ENCODE assay signal across 28 cellular contexts in the genomic region with DNA sequence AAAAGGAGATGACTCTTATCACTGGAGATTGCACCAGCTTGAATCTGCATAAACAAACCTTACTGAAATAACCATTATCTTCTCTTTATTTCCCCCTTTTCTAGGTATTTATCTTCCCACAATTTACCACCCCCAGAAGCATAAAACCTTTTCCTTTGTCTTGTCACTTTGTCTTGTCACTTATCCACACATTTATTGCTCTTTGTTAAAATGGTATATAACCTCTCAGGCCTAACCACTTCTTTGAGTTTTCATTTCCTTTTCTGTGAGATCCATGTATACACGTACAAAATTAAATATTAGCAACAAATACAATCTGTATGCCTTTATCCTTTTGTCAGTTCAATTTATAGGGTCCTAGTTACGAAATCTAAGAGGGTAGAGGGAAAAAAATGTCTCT.
"Had no signal": no experiment of that assay in that cellular context is flagged by ENCODE, and none has a peak within 500 bp of the region (broad histone marks: within the 10 kb centered on the region; RNA-seq: fewer than 3 reads in every experiment).

No MANE protein-coding gene starts in this region.

- H3K36me3 ChIP-seq: stomach, suprapubic skin, thoracic aorta, thyroid gland, tibial artery, tibial nerve, transverse colon, upper lobe of left lung, upper lobe of right lung, uterus, vagina had no signal

- H3K27ac ChIP-seq: stomach, suprapubic skin, testis, thoracic aorta, thyroid gland, tibial artery, tibial nerve, transverse colon, upper lobe of left lung, upper lobe of right lung, uterus, vagina had no signal

- H3K4me1 ChIP-seq: stomach, suprapubic skin, testis, thyroid gland, tibial artery, tibial nerve, transverse colon, upper lobe of left lung, upper lobe of right lung, uterus, vagina had no signal

- H3K36me3 Mint-ChIP-seq: stimulated activated effector memory CD8-positive, alpha-beta T cell treated with anti-CD3 and anti-CD28 coated beads, Interleukin-12 subunit alpha, Interleukin-12 subunit beta, amount 100 ng/mL, for 72 hours had no signal

- H3K4me1 Mint-ChIP-seq: stimulated activated effector memory CD8-positive, alpha-beta T cell treated with anti-CD3 and anti-CD28 coated beads, Interleukin-12 subunit alpha, Interleukin-12 subunit beta, amount 100 ng/mL, for 72 hours; stimulated activated memory B cell treated with anti-CD40 and anti-IgM and Interleukin-4, amounts not matched to agents 10 μg/mL and 1 μg/mL and 100 μg/mL, for 72 hours; stimulated activated naive B cell treated with anti-CD40 and anti-IgM and Interleukin-4, amounts not matched to agents 10 μg/mL and 1 μg/mL and 100 μg/mL, for 72 hours; stimulated activated naive CD8-positive, alpha-beta T cell treated with anti-CD3 and anti-CD28 coated beads, Interleukin-15, amount 100 ng/mL, for 72 hours had no signal

- H3K27ac Mint-ChIP-seq: stimulated activated effector memory CD8-positive, alpha-beta T cell treated with anti-CD3 and anti-CD28 coated beads, Interleukin-12 subunit alpha, Interleukin-12 subunit beta, amount 100 ng/mL, for 72 hours; stimulated activated memory B cell treated with anti-CD40 and anti-IgM and Interleukin-4, amounts not matched to agents 10 μg/mL and 1 μg/mL and 100 μg/mL, for 72 hours; stimulated activated naive B cell treated with anti-CD40 and anti-IgM and Interleukin-4, amounts not matched to agents 10 μg/mL and 1 μg/mL and 100 μg/mL, for 72 hours; stimulated activated naive CD8-positive, alpha-beta T cell treated with anti-CD3 and anti-CD28 coated beads, Interleukin-15, amount 100 ng/mL, for 72 hours; stimulated activated naive CD8-positive, alpha-beta T cell treated with anti-CD3 and anti-CD28 coated beads, Interleukin-15, Interleukin-2, amounts not matched to agents 100 ng/mL and 50 ng/mL, for 24 hours; type B pancreatic cell had no signal

- H3K4me3 ChIP-seq: stomach, suprapubic skin, testis, thoracic aorta, thyroid gland, tibial artery, tibial nerve, transverse colon, upper lobe of left lung, upper lobe of right lung, uterus, vagina had no signal

- DNase-seq: stimulated activated CD4-positive, alpha-beta T cell treated with anti-CD3 and anti-CD28 coated beads, Interleukin-2, amount 100 ng/mL, for 48 hours; stimulated activated CD4-positive, alpha-beta T cell treated with anti-CD3 and anti-CD28 coated beads, Interleukin-4, amount 100 ng/mL, for 1 hour; stimulated activated CD4-positive, alpha-beta T cell treated with anti-CD3 and anti-CD28 coated beads, Interleukin-4, amount 100 ng/mL, for 24 hours; stimulated activated CD4-positive, alpha-beta T cell treated with anti-CD3 and anti-CD28 coated beads, Interleukin-4, amount 100 ng/mL, for 4 hours; stimulated activated CD8-positive, alpha-beta memory T cell treated with anti-CD3 and anti-CD28 coated beads, Interleukin-4, amount 100 ng/mL, for 48 hours; stimulated activated naive B cell treated with anti-CD40 and anti-IgM and Interleukin-4, amounts not matched to agents 10 μg/mL and 1 μg/mL and 100 μg/mL, for 72 hours; stimulated activated naive CD4-positive, alpha-beta T cell; stimulated activated naive CD4-positive, alpha-beta T cell treated with Interleukin-2 at 50 U/mL for 16 hours; stimulated activated naive CD8-positive, alpha-beta T cell treated with anti-CD3 and anti-CD28 coated beads, Interleukin-15, amount 100 ng/mL, for 72 hours; stimulated activated naive CD8-positive, alpha-beta T cell treated with anti-CD3 and anti-CD28 coated beads, Interleukin-15, Interleukin-2, amounts not matched to agents 100 U/mL and 50 U/mL, for 24 hours; stomach; substantia nigra; testis; thyroid gland; tibial artery; transverse colon; trophoblast cell; upper lobe of left lung; upper lobe of right lung; uterus had no signal

- H3K27me3 Mint-ChIP-seq: stimulated activated naive CD8-positive, alpha-beta T cell treated with anti-CD3 and anti-CD28 coated beads, Interleukin-15, Interleukin-2, amounts not matched to agents 100 ng/mL and 50 ng/mL, for 24 hours; type B pancreatic cell had no signal

- H3K9me3 ChIP-seq: testis, thyroid gland, upper lobe of right lung, vagina had no signal

- H3K4me3 Mint-ChIP-seq: stimulated activated effector memory CD8-positive, alpha-beta T cell treated with anti-CD3 and anti-CD28 coated beads, Interleukin-12 subunit alpha, Interleukin-12 subunit beta, amount 100 ng/mL, for 72 hours; stimulated activated memory B cell treated with anti-CD40 and anti-IgM and Interleukin-4, amounts not matched to agents 10 μg/mL and 1 μg/mL and 100 μg/mL, for 72 hours; stimulated activated naive B cell treated with anti-CD40 and anti-IgM and Interleukin-4, amounts not matched to agents 10 μg/mL and 1 μg/mL and 100 μg/mL, for 72 hours; stimulated activated naive CD8-positive, alpha-beta T cell treated with anti-CD3 and anti-CD28 coated beads, Interleukin-15, amount 100 ng/mL, for 72 hours; stimulated activated naive CD8-positive, alpha-beta T cell treated with anti-CD3 and anti-CD28 coated beads, Interleukin-15, Interleukin-2, amounts not matched to agents 100 ng/mL and 50 ng/mL, for 24 hours; type B pancreatic cell had no signal
